1 cellular context compared by ENCODE assay signal in genomic region chr1:229148041-229148671, GRCh38.
TF ChIP-seq lines count a peak whose summit lies in the region.

No MANE protein-coding gene starts in this region.

TF ChIP-seq in K562, 482 proteins besides CTCF, POLR2A, EP300 and RAD21 (continued from another document):
- TF ChIP-seq BCLAF1 (IDR thresholded peaks at IDR 0.05; ENCODE audit: borderline replicate concordance in 1 of 2, control insufficient read depth in 1 of 2, low read depth in 2 of 2, low read length in 1 of 2) (no peak), NEUROD1 (IDR thresholded peaks at IDR 0.05; ENCODE audit: borderline replicate concordance, low read depth, low read length, partially characterized antibody) (no peak), ZNF449 (CRISPR knock-in tag; IDR thresholded peaks at IDR 0.05) (no peak), ZNF197 (CRISPR knock-in tag; IDR thresholded peaks at IDR 0.05; ENCODE audit: low read depth) (0 out of 2 replicates have a peak, but pooled peaks have one; percentile 35), HDAC6 (IDR thresholded peaks at IDR 0.05; ENCODE audit: low read depth, low read length) (no peak), ZNF445 (CRISPR knock-in tag; IDR thresholded peaks at IDR 0.05; ENCODE audit: low read depth) (no peak), TFAP4 (CRISPR knock-in tag; IDR thresholded peaks at IDR 0.05; ENCODE audit: borderline replicate concordance) (peak; percentile 93), ZBTB9 (CRISPR knock-in tag; IDR thresholded peaks at IDR 0.05) (no peak), ZFP36 (IDR thresholded peaks at IDR 0.05; ENCODE audit: low read depth, low read length, partially characterized antibody) (peak; percentile 3), KLF1 (tag; IDR thresholded peaks at IDR 0.05) (peak; percentile 70; the same call in 1 of the 2 replicates), CSDE1 (IDR thresholded peaks at IDR 0.05) (no peak), NFYB (IDR thresholded peaks at IDR 0.05; ENCODE audit: extremely low read depth, insufficient read length) (no peak), NFIX (CRISPR knock-in tag; IDR thresholded peaks at IDR 0.05; ENCODE audit: low read depth) (no peak), FOXP4 (CRISPR knock-in tag; IDR thresholded peaks at IDR 0.05; ENCODE audit: borderline replicate concordance) (no peak; the same call in 1 of the 2 replicates), PML (IDR thresholded peaks at IDR 0.05; ENCODE audit: low read length) (peak; percentile 56), ZNF175 (CRISPR knock-in tag; IDR thresholded peaks at IDR 0.05; ENCODE audit: low read depth) (peak; percentile 67; the same call in 1 of the 2 replicates), ZNF695 (CRISPR knock-in tag; IDR thresholded peaks at IDR 0.05) (no peak), NCOR1 (IDR thresholded peaks at IDR 0.05) (peak; percentile 91), ZBED1 (IDR thresholded peaks at IDR 0.05) (no peak), KDM5B (IDR thresholded peaks at IDR 0.05; ENCODE audit: insufficient replicate concordance, low read depth, low read length) (no peak), JUNB (CRISPR knock-in tag; conservative IDR thresholded peaks at IDR 0.05) (no peak), POLR3A (IDR thresholded peaks at IDR 0.05; ENCODE audit: borderline replicate concordance, extremely low read depth, insufficient read depth, insufficient read length) (no peak), TEAD4 (IDR thresholded peaks at IDR 0.05; ENCODE audit: low read length) (peak; percentile 93), TEAD4 (CRISPR knock-in tag; IDR thresholded peaks at IDR 0.05; ENCODE audit: borderline replicate concordance) (no peak), HNRNPUL1 (IDR thresholded peaks at IDR 0.05; ENCODE audit: low read length) (no peak), PCBP1 (IDR thresholded peaks at IDR 0.05; ENCODE audit: low read depth, low read length, poor library complexity, severe bottlenecking) (no peak), PRDM10 (IDR thresholded peaks at IDR 0.05; ENCODE audit: partially characterized antibody) (no peak), SP1 (CRISPR knock-in tag; IDR thresholded peaks at IDR 0.05) (no peak), SETDB1 (IDR thresholded peaks at IDR 0.05; ENCODE audit: low read length) (no peak), CEBPG (CRISPR knock-in tag; IDR thresholded peaks at IDR 0.05) (no peak), CEBPG (tag; conservative IDR thresholded peaks at IDR 0.05 in 1 of 2, IDR thresholded peaks at IDR 0.05 in 1 of 2) (no peak), RERE (CRISPR knock-in tag; IDR thresholded peaks at IDR 0.05; ENCODE audit: borderline replicate concordance) (no peak), HMBOX1 (IDR thresholded peaks at IDR 0.05) (no peak), MECOM (CRISPR knock-in tag; IDR thresholded peaks at IDR 0.05) (no peak), NRF1 (conservative IDR thresholded peaks at IDR 0.05 in 1 of 2, IDR thresholded peaks at IDR 0.05 in 1 of 2) (0 out of 4 replicates have a peak, but pooled peaks of 1 of the 2 experiments have one; percentile 48), ELK3 (CRISPR knock-in tag; IDR thresholded peaks at IDR 0.05) (no peak), GATAD2B (IDR thresholded peaks at IDR 0.05; ENCODE audit: borderline replicate concordance) (no peak)
